In genomic region chr3:10566451-10566850, GRCh38 we compare ENCODE assay signal across 8 cellular contexts.
"Had no signal": no experiment of that assay in that cellular context is flagged by ENCODE, and none has a peak within 500 bp of the region (broad histone marks: within the 10 kb centered on the region; RNA-seq: fewer than 3 reads in every experiment).

No MANE protein-coding gene starts in this region.

- DNase-seq: GM23248, GOT3, H7, H9, HCEC 1CT, HFFc6 had no signal

- H3K36me3 ChIP-seq: HAP-1 had no signal

- H3K4me2 ChIP-seq: GM23338 had no signal

- H2AFZ ChIP-seq: GM23248, GM23338 had no signal

- H3K9me3 ChIP-seq: HAP-1 had no signal

- H3K27ac ChIP-seq: GM23248 had no signal

- H3K4me3 ChIP-seq: GM23248, GM23338, HAP-1 had no signal

- H3K9ac ChIP-seq: GM23248 had no signal
